8 cellular contexts compared by ENCODE assay signal in genomic region chr9:4796988-4797956, GRCh38. TPM values are rescaled to one million over a fixed set of nuclear protein-coding genes. Genes with fewer than 3 reads are reported as not detected.
DNase-seq lines count a peak whose midpoint lies in the region; ATAC-seq, FAIRE-seq and TF ChIP-seq lines count a peak whose summit lies in the region.

No MANE protein-coding gene starts in this region.

- no peak overlapping the region for H3K27ac ChIP-seq in mesendoderm (ENCODE audit: low read depth, low read length)

- H3K4ac ChIP-seq in mesendoderm (ENCODE audit: low read depth, low read length) = no peak overlapping the region

- no peak overlapping the region for H2AK5ac ChIP-seq in mesendoderm (ENCODE audit: low read length)

- whole genome bisulfite sequencing in mesendoderm (ENCODE audit: extremely low coverage, insufficient coverage, low lambda C conversion rate) = no CpG with 5 or more reads among the region's 6 CpGs

- no peak for ATAC-seq in HG03469 (IDR thresholded peaks at IDR 0.05; ENCODE audit: unreplicated experiment)

- H3K36me3 Mint-ChIP-seq in activated naive CD4-positive, alpha-beta T cell treated with anti-CD3 and anti-CD28 coated beads, Interleukin-2, amount 10 ng/mL, durations not matched to agents 7 days and 5 days = peaks cover 5% of the 10 kb centered on the region

- H2BK15ac ChIP-seq in mesendoderm (replicated peaks; ENCODE audit: low read depth) = no peak overlapping the region

- H3K4me2 ChIP-seq in mesendoderm (ENCODE audit: low read length) = no peak overlapping the region

- H4K8ac ChIP-seq in mesendoderm (ENCODE audit: low read depth, low read length) = no peak overlapping the region

- no peak overlapping the region for H3K4me3 Mint-ChIP-seq in activated naive CD4-positive, alpha-beta T cell treated with anti-CD3 and anti-CD28 coated beads, Interleukin-2, amount 10 ng/mL, durations not matched to agents 7 days and 5 days

- H3K27me3 ChIP-seq in mesendoderm (ENCODE audit: insufficient read depth, low read length, poor library complexity) = no peaks in the 10 kb centered on the region

- H3K36me3 ChIP-seq in mesendoderm (ENCODE audit: control insufficient read depth, insufficient read depth, low read length) = no peaks in the 10 kb centered on the region

- H2BK120ac ChIP-seq in mesendoderm (ENCODE audit: low read depth, low read length) = no peak overlapping the region

- no peak overlapping the region for H2BK5ac ChIP-seq in mesendoderm (ENCODE audit: low read length)

- DNase-seq in AG08396 (ENCODE audit: low spot score) (peak; percentile 60), NCI-H2196 treated with DMSO at 0.1 percent for 48 hours (lab: John Stamatoyannopoulos, UW; ENCODE audit: unreplicated experiment) (peak; percentile 56), cardiac fibroblast (ENCODE audit: low read depth in 2 of 2) (peak; percentile 58 to 62), mesendoderm (peak; percentile 83)
- no peak for DNase-seq in activated naive CD4-positive, alpha-beta T cell treated with anti-CD3 and anti-CD28 coated beads, Interleukin-2, amount 10 ng/mL, durations not matched to agents 7 days and 5 days
- DNase-seq in stimulated activated CD4-positive, alpha-beta T cell treated with anti-CD3 and anti-CD28 coated beads, Interleukin-4, amount 100 ng/mL, for 4 hours = no peak

- H3K4me3 ChIP-seq in cardiac fibroblast (replicated peaks in 1 of 2; ENCODE audit: low read depth in 2 of 2, low read length in 2 of 2) (no peak overlapping the region), mesendoderm (ENCODE audit: low read length) (no peak overlapping the region)

- H3K27ac Mint-ChIP-seq in activated naive CD4-positive, alpha-beta T cell treated with anti-CD3 and anti-CD28 coated beads, Interleukin-2, amount 10 ng/mL, durations not matched to agents 7 days and 5 days = no peak overlapping the region

- H3K56ac ChIP-seq in mesendoderm (ENCODE audit: low read length) = no peak overlapping the region

- H3K27me3 Mint-ChIP-seq in activated naive CD4-positive, alpha-beta T cell treated with anti-CD3 and anti-CD28 coated beads, Interleukin-2, amount 10 ng/mL, durations not matched to agents 7 days and 5 days = no peaks in the 10 kb centered on the region

- peaks cover 9% of the 10 kb centered on the region for H3K4me1 ChIP-seq in mesendoderm (ENCODE audit: control insufficient read depth, low read depth, low read length)

- no peak overlapping the region for H3K18ac ChIP-seq in mesendoderm (ENCODE audit: low read length)

- no peak overlapping the region for H3K23ac ChIP-seq in mesendoderm (ENCODE audit: low read length)

- H3K4me1 Mint-ChIP-seq in activated naive CD4-positive, alpha-beta T cell treated with anti-CD3 and anti-CD28 coated beads, Interleukin-2, amount 10 ng/mL, durations not matched to agents 7 days and 5 days = peaks cover 50% of the 10 kb centered on the region

- peak; percentile 84 for TF ChIP-seq CTCF in cardiac fibroblast (IDR thresholded peaks at IDR 0.05; ENCODE audit: low read depth, low read length)

- peak; percentile 37 for FAIRE-seq in G401.6 (lab: Jason Lieb, UNC)

- no peak overlapping the region for H4K5ac ChIP-seq in mesendoderm (ENCODE audit: low read length)

- peaks cover 11% of the 10 kb centered on the region for H3K79me1 ChIP-seq in mesendoderm (ENCODE audit: low read length)

- no peaks in the 10 kb centered on the region for H3K9me3 Mint-ChIP-seq in activated naive CD4-positive, alpha-beta T cell treated with anti-CD3 and anti-CD28 coated beads, Interleukin-2, amount 10 ng/mL, durations not matched to agents 7 days and 5 days

- CTCF ChIA-PET in activated naive CD4-positive, alpha-beta T cell treated with anti-CD3 and anti-CD28 coated beads, Interleukin-2, amount 10 ng/mL, durations not matched to agents 7 days and 5 days (lab: Charles Lee) = interaction anchor here (0.9 to 2.2 kb wide), 6 partner anchors 8 to 189 kb away, joined by 3 to 7 read pairs (median 4); no protein-coding TSS in a partner anchor

- no peak overlapping the region for H3K9ac ChIP-seq in mesendoderm (ENCODE audit: low read length)

- H3K79me2 ChIP-seq in mesendoderm (ENCODE audit: control insufficient read depth, insufficient read depth, low read length) = peaks cover 70% of the 10 kb centered on the region

RNA-seq across cellular contexts. Expression of gene RCL1, which starts 4.5 kb away (rescaled TPM):
- 39.6 TPM for polyA plus RNA-seq in mesendoderm (2013, experiment 1 of 2)
- 38.6 TPM for polyA plus RNA-seq in mesendoderm (2013, experiment 2 of 2)

RNA-seq across cellular contexts. Expression of gene AK3, which starts 56.3 kb away (rescaled TPM):
- 23.8 TPM for polyA plus RNA-seq in mesendoderm (2013, experiment 1 of 2)
- polyA plus RNA-seq in mesendoderm (2013, experiment 2 of 2) = 25.4 TPM

Comparison
In these comparisons a context has a peak if more than half of its experiments do, and no peak if none do; other contexts are left out.
1. DNase-seq: peak in AG08396 (single experiment), NCI-H2196 treated with DMSO at 0.1 percent for 48 hours (single experiment), cardiac fibroblast (2 of 2) and mesendoderm (single experiment); none in activated naive CD4-positive, alpha-beta T cell treated with anti-CD3 and anti-CD28 coated beads, Interleukin-2, amount 10 ng/mL, durations not matched to agents 7 days and 5 days (single experiment) and stimulated activated CD4-positive, alpha-beta T cell treated with anti-CD3 and anti-CD28 coated beads, Interleukin-4, amount 100 ng/mL, for 4 hours (0 of 2).